ENCODE assay signal across 7 cellular contexts in the genomic region with DNA sequence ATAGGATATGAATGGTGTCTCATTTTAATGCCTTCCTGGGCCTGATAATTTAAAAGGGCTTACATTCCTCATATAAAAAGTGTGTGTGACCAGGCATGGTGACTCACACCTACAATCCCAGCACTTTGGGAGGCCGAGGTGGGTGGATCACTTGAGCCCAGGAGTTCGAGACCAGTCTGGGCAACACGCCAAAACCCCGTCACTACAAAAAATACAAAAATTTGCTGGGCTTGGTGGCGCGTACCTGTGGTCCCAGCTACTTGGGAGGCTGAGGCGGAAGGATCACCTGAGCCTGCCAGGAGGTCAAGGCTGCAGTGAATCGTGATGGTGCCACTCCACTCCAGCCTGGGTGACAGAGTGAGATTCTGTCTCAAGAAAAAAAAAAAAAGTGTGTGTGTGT. TPM values are rescaled to one million over a fixed set of nuclear protein-coding genes. Genes with fewer than 3 reads are reported as not detected.
DNase-seq lines count a peak whose midpoint lies in the region; ATAC-seq, FAIRE-seq and TF ChIP-seq lines count a peak whose summit lies in the region.
"Not testable (repeated sequence)": the region's sequence is repeated elsewhere in the genome, so short reads cannot be mapped to it uniquely, and the experiment has no call there.

No MANE protein-coding gene starts in this region.

- not testable (repeated sequence) for H4K20me1 ChIP-seq in HCT116 (ENCODE audit: insufficient read depth); astrocyte (ENCODE audit: insufficient read depth, low read length)

- intact Hi-C loops in HCT116 (cut with micrococcal nuclease): not testable (repeated sequence)

- not testable (repeated sequence) for TF ChIP-seq CTCF in HCT116 (IDR thresholded peaks at IDR 0.05 in 2 of 3, conservative IDR thresholded peaks at IDR 0.05 in 1 of 3; ENCODE audit: borderline replicate concordance in 1 of 3, insufficient read depth in 1 of 3, low read depth in 2 of 3, low read length in 2 of 3); RWPE1 (conservative IDR thresholded peaks at IDR 0.05; ENCODE audit: low read depth); astrocyte (IDR thresholded peaks at IDR 0.05; ENCODE audit: insufficient read depth, low read depth, low read length); choroid plexus epithelial cell (conservative IDR thresholded peaks at IDR 0.05; ENCODE audit: low read depth, low read length)

- not testable (repeated sequence) for FAIRE-seq in astrocyte (lab: Jason Lieb, UNC)

- not testable (repeated sequence) for H3K27me3 Mint-ChIP-seq in astrocyte (ENCODE audit: low read depth, unreplicated experiment)

- RAD21 ChIA-PET in HCT116 (lab: Charles Lee; ENCODE audit: low non-redundant PET in 1 of 2, low total read pairs in 2 of 2, uncharacterized antibody in 2 of 2, unreplicated experiment in 2 of 2): not testable (repeated sequence)

- TF ChIP-seq RAD21 in HCT116 (IDR thresholded peaks at IDR 0.05; ENCODE audit: low read depth): not testable (repeated sequence)

- not testable (repeated sequence) for H3K27ac Mint-ChIP-seq in astrocyte (ENCODE audit: unreplicated experiment)

- H3K27ac ChIP-seq in HCT116 (ENCODE audit: low read depth, low read length); astrocyte (ENCODE audit: low read depth, low read length): not testable (repeated sequence)
- H3K27ac ChIP-seq in RWPE1: peak overlapping the region; percentile 8; the same call in 1 of the 2 replicates

- not testable (repeated sequence) for H3K4me3 ChIP-seq in HCT116 (replicated peaks in 1 of 2; ENCODE audit: low read depth in 1 of 2, low read length in 2 of 2); astrocyte (ENCODE audit: insufficient read depth, low read depth, low read length); choroid plexus epithelial cell (ENCODE audit: low read depth, low read length)

- H3K36me3 ChIP-seq in HCT116 (ENCODE audit: control insufficient read depth in 1 of 2, insufficient read depth in 2 of 2, low read length in 2 of 2); astrocyte (ENCODE audit: insufficient read depth, low read length): not testable (repeated sequence)

- H3K9ac ChIP-seq in HCT116 (ENCODE audit: low read length); astrocyte (ENCODE audit: low read length): not testable (repeated sequence)

- not testable (repeated sequence) for H3K79me2 ChIP-seq in HCT116 (ENCODE audit: insufficient read depth, low read length); astrocyte (ENCODE audit: insufficient read depth, low read length)

- peak; percentile 58 for ATAC-seq in HCT116

- not testable (repeated sequence) for H3K4me1 Mint-ChIP-seq in astrocyte (ENCODE audit: low read depth, unreplicated experiment)

- H3K9me2 ChIP-seq in HCT116 (ENCODE audit: insufficient read depth): not testable (repeated sequence)

- peak overlapping the region; percentile 57 for H3K4me2 ChIP-seq in HCT116 (ENCODE audit: low read length)
- H3K4me2 ChIP-seq in astrocyte (ENCODE audit: low read length): not testable (repeated sequence)

- CTCF ChIA-PET in HCT116 (lab: Charles Lee): not testable (repeated sequence)
- CTCF ChIA-PET in RWPE1 (lab: Yijun Ruan, JAX): interaction anchor here (0.7 kb wide), 1 partner anchor 586 kb away, joined by 7 read pairs; no protein-coding TSS in a partner anchor

- not testable (repeated sequence) for H3K9me3 ChIP-seq in HCT116 (ENCODE audit: control insufficient read depth in 1 of 2, insufficient read depth in 1 of 2, low read depth in 1 of 2, low read length in 2 of 2); astrocyte (ENCODE audit: insufficient read depth, low read depth, low read length)

- peaks cover 14 to 27% of the 10 kb centered on the region in 2 experiments; a peak in 3 of 4 replicates for H3K4me1 ChIP-seq in HCT116 (ENCODE audit: control insufficient read depth in 1 of 2, insufficient read depth in 2 of 2, low read length in 2 of 2)
- not testable (repeated sequence) for H3K4me1 ChIP-seq in astrocyte (ENCODE audit: insufficient read depth, low read length)

- DNase-seq in DMS53 (lab: John Stamatoyannopoulos, UW) (peak; percentile 11), HCT116 (ENCODE audit: low read depth, low spot score) (peak; percentile 44), M059J (ENCODE audit: low read depth) (peak; percentile 77), astrocyte (ENCODE audit: low read depth) (peak; percentile 52), choroid plexus epithelial cell (ENCODE audit: low read depth) (peak; percentile 24), glomerular visceral epithelial cell (ENCODE audit: extremely low spot score) (peak; percentile 42)
- DNase-seq in RWPE1 (ENCODE audit: low spot score): not testable (repeated sequence)

- H3K36me3 Mint-ChIP-seq in astrocyte (ENCODE audit: low read depth, unreplicated experiment): not testable (repeated sequence)

- not testable (repeated sequence) for BruUV-seq in HCT116 (replicated peaks; lab: Mats Ljungman, UMichigan)

- POLR2A ChIA-PET in HCT116 (lab: Charles Lee); RWPE1 (lab: Yijun Ruan, JAX; ENCODE audit: low non-redundant PET): not testable (repeated sequence)

- not testable (repeated sequence) for H3K27me3 ChIP-seq in HCT116 (ENCODE audit: insufficient read depth, low read length); astrocyte (ENCODE audit: insufficient read depth, low read length)

- not testable (repeated sequence) for H2AFZ ChIP-seq in HCT116 (ENCODE audit: low read depth, low read length, poor library complexity, severe bottlenecking)
- H2AFZ ChIP-seq in astrocyte (ENCODE audit: low read depth, low read length): peak overlapping the region; percentile 2

- TF ChIP-seq POLR2A in HCT116 (IDR thresholded peaks at IDR 0.05; ENCODE audit: borderline replicate concordance, extremely low read depth, insufficient read depth, insufficient read length): not testable (repeated sequence)

- H3K9me3 Mint-ChIP-seq in astrocyte (ENCODE audit: unreplicated experiment): not testable (repeated sequence)

- not testable (repeated sequence) for H3K4me3 Mint-ChIP-seq in astrocyte (ENCODE audit: unreplicated experiment)

TF ChIP-seq in HCT116, 20 proteins besides CTCF, POLR2A, EP300 and RAD21:
- TF ChIP-seq CBX3 (IDR thresholded peaks at IDR 0.05; ENCODE audit: low read depth) (0 out of 2 replicates have a peak, but pooled peaks have one; percentile 48), SP1 (IDR thresholded peaks at IDR 0.05; ENCODE audit: low read depth) (peak; percentile 44; the same call in 1 of the 2 replicates), FOSL1 (IDR thresholded peaks at IDR 0.05; ENCODE audit: low read depth) (peak; percentile 54), EGR1 (IDR thresholded peaks at IDR 0.05; ENCODE audit: low read depth) (peak; percentile 53; the same call in 1 of the 2 replicates), JUND (IDR thresholded peaks at IDR 0.05) (peak; percentile 57)

RNA-seq across cellular contexts. Expression of gene DMXL1, which starts 5.4 kb away (rescaled TPM):
- total RNA-seq in HCT116 (2021; ENCODE audit: unreplicated experiment) (21.1 TPM), astrocyte (24.5 and 26.0 TPM in 2 replicates)
- 5.5 and 8.2 TPM in 2 replicates for polyA plus RNA-seq in HCT116 (2012)
- 10.3 and 22.0 TPM in 2 replicates for total RNA-seq in M059J (2014; rRNA removed; shearing (Covaris generic))
